ENCODE assay signal across 8 cellular contexts in the genomic region with DNA sequence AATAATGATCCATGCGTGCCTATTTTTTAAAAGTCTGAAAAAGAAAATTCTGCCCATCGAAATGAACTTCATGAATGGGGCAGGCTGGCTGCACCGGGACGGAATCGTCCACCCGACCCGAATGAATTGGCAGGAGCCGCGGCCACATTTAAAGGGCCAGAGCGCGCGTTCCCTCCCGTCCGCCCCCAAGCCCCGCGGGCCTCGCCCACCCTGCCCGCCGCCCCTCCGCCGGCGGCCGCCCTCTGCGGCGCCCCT. TPM values are rescaled to one million over a fixed set of nuclear protein-coding genes. Genes with fewer than 3 reads are reported as not detected.
DNase-seq lines count a peak whose midpoint lies in the region; ATAC-seq, FAIRE-seq and TF ChIP-seq lines count a peak whose summit lies in the region.

No MANE protein-coding gene starts in this region.

- peaks cover 0 to 19% (median 0%) of the 10 kb centered on the region in 8 donors for H3K9me3 Mint-ChIP-seq in CD4-positive, alpha-beta memory T cell

- peaks cover 13 to 66% (median 37%) of the 10 kb centered on the region in 4 donors for H3K4me1 Mint-ChIP-seq in CD4-positive, alpha-beta memory T cell

- FAIRE-seq in GM19239 (lab: Jason Lieb, UNC), result no peak

- H3K4me1 ChIP-seq in CD4-positive, alpha-beta memory T cell (ENCODE audit: insufficient read depth, low read length), result peaks cover 60% of the 10 kb centered on the region
- H3K4me1 ChIP-seq in fibroblast of lung (ENCODE audit: control insufficient read depth, extremely low read depth, insufficient read depth, low read length), result peaks cover 5% of the 10 kb centered on the region
- peaks cover 0 to 66% (median 64%) of the 10 kb centered on the region in 4 donors for H3K4me1 ChIP-seq in sigmoid colon

- H3K27ac ChIP-seq in CD4-positive, alpha-beta memory T cell (ENCODE audit: low read depth, low read length), result peak overlapping the region; percentile 83
- no peak overlapping the region for H3K27ac ChIP-seq in fibroblast of lung (ENCODE audit: insufficient read depth, low read length)
- no peak overlapping the region for H3K27ac ChIP-seq in sigmoid colon

- H3K4me3 Mint-ChIP-seq in CD4-positive, alpha-beta memory T cell, result peak overlapping the region; percentile 93 to 99 (median 98)

- CTCF ChIA-PET in CD4-positive, alpha-beta memory T cell (lab: Charles Lee; ENCODE audit: partially characterized antibody), result interaction anchor here (0.8 to 2.1 kb wide), 4 partner anchors 56 to 423 kb away, joined by 3 to 10 read pairs (median 4); no protein-coding TSS in a partner anchor

- no peak for DNase-seq in CD4-positive, alpha-beta memory T cell
- peak; percentile 18 for DNase-seq in NCI-H226
- peak in 1 of 2 donors; percentile 48 for DNase-seq in fibroblast of lung (ENCODE audit: low read depth in 2 of 2)
- no peak for DNase-seq in sigmoid colon
- no peak for DNase-seq in GM19239 (ENCODE audit: insufficient read length, low spot score)
- no peak for DNase-seq in germinal center (ENCODE audit: low spot score)
- DNase-seq in activated CD4-positive, alpha-beta T cell treated with anti-CD3 and anti-CD28 coated beads, Interleukin-2, amount 50 U/mL, for 1 hour, result no peak

- intact Hi-C loops in CD4-positive, alpha-beta memory T cell (cut with micrococcal nuclease), result loop anchor here (5.0 kb wide), 1 partner anchor 958 kb away; no protein-coding TSS in a partner anchor
- intact Hi-C loops in sigmoid colon (cut with DNase I), result no loop called here

- no peak overlapping the region for H3K9ac ChIP-seq in fibroblast of lung (ENCODE audit: insufficient read depth, low read length)

- POLR2A ChIA-PET in CD4-positive, alpha-beta memory T cell (lab: Charles Lee; ENCODE audit: partially characterized antibody), result interaction anchor here (0.9 to 3.1 kb wide), 11 partner anchors 10 to 1042 kb away, joined by 3 to 41 read pairs (median 4); no protein-coding TSS in a partner anchor

- peaks cover 33% of the 10 kb centered on the region for H3K27me3 ChIP-seq in CD4-positive, alpha-beta memory T cell (ENCODE audit: insufficient read depth, low read length)
- H3K27me3 ChIP-seq in fibroblast of lung (ENCODE audit: control insufficient read depth, insufficient read depth, low read length) (peaks cover 73% of the 10 kb centered on the region), sigmoid colon (peaks cover 70 to 100% (median 80%) of the 10 kb centered on the region in 3 donors)

- peaks cover 6% of the 10 kb centered on the region for H3K36me3 ChIP-seq in CD4-positive, alpha-beta memory T cell (ENCODE audit: insufficient read depth, low read length)
- H3K36me3 ChIP-seq in fibroblast of lung (ENCODE audit: control insufficient read depth, insufficient read depth, low read length), result no peaks in the 10 kb centered on the region
- H3K36me3 ChIP-seq in sigmoid colon, result no peaks in the 10 kb centered on the region

- peak overlapping the region; percentile 95 to 99 (median 98) for H3K27ac Mint-ChIP-seq in CD4-positive, alpha-beta memory T cell

- H3K4me2 ChIP-seq in fibroblast of lung (ENCODE audit: extremely low read depth, insufficient read depth, low read length), result peak overlapping the region; percentile 73

- WGBS in sigmoid colon, 2 donors, result 1 to 2% methylated on average over 25 of the region's 25 CpGs

- no peaks in the 10 kb centered on the region for H3K9me3 ChIP-seq in CD4-positive, alpha-beta memory T cell (ENCODE audit: control insufficient read depth in 1 of 2, low read length in 2 of 2)
- H3K9me3 ChIP-seq in fibroblast of lung (ENCODE audit: control insufficient read depth, insufficient read depth, low read depth, low read length) (no peaks in the 10 kb centered on the region), sigmoid colon (no peaks in the 10 kb centered on the region)

- TF ChIP-seq CTCF in fibroblast of lung (conservative IDR thresholded peaks at IDR 0.05 in 1 of 2, IDR thresholded peaks at IDR 0.05 in 1 of 2; ENCODE audit: low read depth in 1 of 2, low read length in 2 of 2) (no peak), sigmoid colon (IDR thresholded peaks at IDR 0.05) (no peak)

- no peak for TF ChIP-seq EP300 in sigmoid colon (IDR thresholded peaks at IDR 0.05)

- H2AFZ ChIP-seq in fibroblast of lung (ENCODE audit: low read length), result no peak overlapping the region

- H3K36me3 Mint-ChIP-seq in CD4-positive, alpha-beta memory T cell, result peaks cover 19 to 52% of the 10 kb centered on the region in 2 donors

- no peaks in the 10 kb centered on the region for H3K79me2 ChIP-seq in fibroblast of lung (ENCODE audit: control insufficient read depth, insufficient read depth, low read length)

- ATAC-seq in GM21576 (IDR thresholded peaks at IDR 0.05; ENCODE audit: unreplicated experiment), result peak; percentile 7

- TF ChIP-seq POLR2A in sigmoid colon (IDR thresholded peaks at IDR 0.05), result no peak

- peaks cover 16 to 24% of the 10 kb centered on the region in 2 donors for H3K27me3 Mint-ChIP-seq in CD4-positive, alpha-beta memory T cell

- H3K4me3 ChIP-seq in CD4-positive, alpha-beta memory T cell (ENCODE audit: low read length in 2 of 2), result peak overlapping the region; percentile 84 to 94
- H3K4me3 ChIP-seq in fibroblast of lung (replicated peaks in 1 of 4; ENCODE audit: control extremely low read depth in 1 of 4, insufficient read depth in 1 of 4, low read depth in 3 of 4, low read length in 4 of 4), result peak overlapping the region; percentile 29 to 55 (median 41)
- peak overlapping the region in 3 of 4 donors; percentile 32 to 44 (median 42) for H3K4me3 ChIP-seq in sigmoid colon

- H4K20me1 ChIP-seq in fibroblast of lung (ENCODE audit: control insufficient read depth, extremely low read depth, insufficient read depth, low read length), result no peaks in the 10 kb centered on the region

RNA-seq across cellular contexts. Expression of gene GATA3, which starts 0.3 kb away (rescaled TPM):
- 10 to 100 TPM; 61.9 to 63.8 TPM for total RNA-seq in CD4-positive, alpha-beta memory T cell
- 10 to 100 TPM; 64.8 to 79.7 TPM for polyA plus RNA-seq in CD4-positive, alpha-beta memory T cell
- not detected in 2 replicates for total RNA-seq in fibroblast of lung
- 0.02 TPM in 1 of 2 replicates, not detected in the other for polyA plus RNA-seq in fibroblast of lung
- polyA plus RNA-seq in fibroblast of lung (2012), result 0.06 TPM in 2 replicates
- not detected in 2 replicates for polyA minus RNA-seq in fibroblast of lung (ENCODE audit: low replicate concordance)
- not detected for total RNA-seq in sigmoid colon
- polyA plus RNA-seq in sigmoid colon, result 1 to 10 TPM in 2 of 3 donors, not detected in 1; 1.2 to 2.1 TPM

Comparison
In these comparisons a context has a peak if more than half of its experiments do, and no peak if none do; other contexts are left out.
1. RNA of gene GATA3, which starts 0.3 kb away (total RNA-seq): 61.9 to 63.8 TPM in CD4-positive, alpha-beta memory T cell; not detected in fibroblast of lung and not detected in sigmoid colon; every median in the first group is over 10 times any median in the second.
2. Peak in every context shown above with its lines, with median percentiles within 50 percentile points of each other: H3K4me3 ChIP-seq.